In the genomic region with DNA sequence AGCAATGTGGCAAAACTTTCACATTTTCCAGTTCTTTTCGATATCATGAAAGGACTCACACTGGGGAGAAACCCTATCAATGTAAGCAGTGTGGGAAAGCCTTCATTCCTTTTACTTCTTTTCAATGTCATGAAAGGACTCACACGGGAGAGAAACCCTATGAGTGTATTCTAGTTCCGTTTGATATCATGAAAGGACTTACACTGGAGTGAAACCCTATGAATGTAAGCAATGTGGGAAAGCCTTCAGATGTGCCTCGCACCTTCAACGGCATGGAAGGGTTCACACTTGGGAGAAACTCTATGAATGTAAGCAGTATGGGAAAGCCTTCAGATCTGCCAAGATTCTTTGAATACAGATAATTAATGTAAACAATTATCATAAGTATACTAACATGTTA, we compare ENCODE assay signal across 20 cellular contexts. TPM values are rescaled to one million over a fixed set of nuclear protein-coding genes. Genes with fewer than 3 reads are reported as not detected.
DNase-seq lines count a peak whose midpoint lies in the region; ATAC-seq and TF ChIP-seq lines count a peak whose summit lies in the region.
"Had no signal": no experiment of that assay in that cellular context is flagged by ENCODE, and none has a peak within 500 bp of the region (broad histone marks: within the 10 kb centered on the region; RNA-seq: fewer than 3 reads in every experiment).

No MANE protein-coding gene starts in this region.

- H2AFZ ChIP-seq in osteoblast (ENCODE audit: low read length): no peak overlapping the region

- peaks cover 59 to 61% of the 10 kb centered on the region in 2 donors for H3K36me3 Mint-ChIP-seq in CD4-positive, alpha-beta memory T cell
- peaks cover 33 to 80% (median 71%) of the 10 kb centered on the region in 5 donors for H3K36me3 Mint-ChIP-seq in naive thymus-derived CD4-positive, alpha-beta T cell

- H3K4me1 ChIP-seq in CD4-positive, alpha-beta memory T cell (ENCODE audit: insufficient read depth, low read length): no peaks in the 10 kb centered on the region
- H3K4me1 ChIP-seq in HUES64 (ENCODE audit: insufficient read depth, low read length) (no peaks in the 10 kb centered on the region), osteoblast (ENCODE audit: insufficient read depth, low read length) (no peaks in the 10 kb centered on the region)
- H3K4me1 ChIP-seq in effector memory CD4-positive, alpha-beta T cell (ENCODE audit: control insufficient read depth, insufficient read depth, low read length, poor library complexity, severe bottlenecking): no peaks in the 10 kb centered on the region
- no peaks in the 10 kb centered on the region for H3K4me1 ChIP-seq in naive thymus-derived CD4-positive, alpha-beta T cell (ENCODE audit: control insufficient read depth in 2 of 2, insufficient read depth in 2 of 2, low read length in 2 of 2)
- H3K4me1 ChIP-seq: Peyer's patch had no signal

- H3K27me3 ChIP-seq in CD4-positive, alpha-beta memory T cell (ENCODE audit: insufficient read depth, low read length): no peaks in the 10 kb centered on the region
- H3K27me3 ChIP-seq in HUES64 (ENCODE audit: insufficient read depth, low read length) (no peaks in the 10 kb centered on the region), osteoblast (ENCODE audit: insufficient read depth, low read length) (no peaks in the 10 kb centered on the region)
- no peaks in the 10 kb centered on the region for H3K27me3 ChIP-seq in effector memory CD4-positive, alpha-beta T cell (replicated peaks; ENCODE audit: control insufficient read depth, insufficient read depth, low read length, poor library complexity, severe bottlenecking)
- no peaks in the 10 kb centered on the region for H3K27me3 ChIP-seq in naive thymus-derived CD4-positive, alpha-beta T cell (ENCODE audit: control insufficient read depth in 2 of 2, insufficient read depth in 2 of 2, low read length in 2 of 2)
- H3K27me3 ChIP-seq: MG63, Peyer's patch had no signal

- peaks cover 47% of the 10 kb centered on the region for H3K36me3 ChIP-seq in CD4-positive, alpha-beta memory T cell (ENCODE audit: insufficient read depth, low read length)
- H3K36me3 ChIP-seq in HUES64 (ENCODE audit: insufficient read depth, low read length) (peaks cover 63% of the 10 kb centered on the region), osteoblast (ENCODE audit: insufficient read depth, low read length) (peaks cover 40% of the 10 kb centered on the region)
- peaks cover 49% of the 10 kb centered on the region for H3K36me3 ChIP-seq in effector memory CD4-positive, alpha-beta T cell (ENCODE audit: control insufficient read depth, insufficient read depth, low read length)
- H3K36me3 ChIP-seq in naive thymus-derived CD4-positive, alpha-beta T cell (ENCODE audit: control insufficient read depth in 2 of 3, insufficient read depth in 3 of 3, low read length in 3 of 3): peaks cover 30 to 56% (median 43%) of the 10 kb centered on the region in 3 experiments

- POLR2A ChIA-PET in CD4-positive, alpha-beta memory T cell (lab: Charles Lee; ENCODE audit: partially characterized antibody): no interaction called here
- POLR2A ChIA-PET in naive thymus-derived CD4-positive, alpha-beta T cell (lab: Charles Lee): no interaction called here

- no peak overlapping the region for H3K27ac Mint-ChIP-seq in CD4-positive, alpha-beta memory T cell
- no peak overlapping the region for H3K27ac Mint-ChIP-seq in naive thymus-derived CD4-positive, alpha-beta T cell
- H3K27ac Mint-ChIP-seq: CD4-positive, alpha-beta T cell had no signal

- intact Hi-C loops in CD4-positive, alpha-beta memory T cell (cut with micrococcal nuclease): no loop called here
- intact Hi-C loops in naive thymus-derived CD4-positive, alpha-beta T cell (cut with micrococcal nuclease): no loop called here

- peaks cover 20 to 78% of the 10 kb centered on the region in 2 donors for H3K9me3 ChIP-seq in CD4-positive, alpha-beta memory T cell (ENCODE audit: control insufficient read depth in 1 of 2, low read length in 2 of 2)
- H3K9me3 ChIP-seq in HUES64 (ENCODE audit: insufficient read depth, low read depth, low read length) (peaks cover 96% of the 10 kb centered on the region), osteoblast (ENCODE audit: low read depth, low read length) (peaks cover 61% of the 10 kb centered on the region)
- peaks cover 67% of the 10 kb centered on the region for H3K9me3 ChIP-seq in effector memory CD4-positive, alpha-beta T cell (ENCODE audit: control insufficient read depth, low read length)
- H3K9me3 ChIP-seq in naive thymus-derived CD4-positive, alpha-beta T cell (ENCODE audit: control insufficient read depth in 2 of 3, low read length in 3 of 3): peaks cover 28 to 95% (median 47%) of the 10 kb centered on the region in 3 experiments

- DNase-seq in CD4-positive, alpha-beta memory T cell: no peak
- DNase-seq in effector memory CD4-positive, alpha-beta T cell: no peak
- no peak for DNase-seq in naive thymus-derived CD4-positive, alpha-beta T cell
- DNase-seq in osteoblast (ENCODE audit: insufficient read length, low spot score, missing footprints) (no peak), NCI-H1417 (lab: John Stamatoyannopoulos, UW) (no peak)
- no peak for DNase-seq in activated CD4-positive, alpha-beta T cell treated with anti-CD3 and anti-CD28 coated beads, Interleukin-2, amount 50 U/mL, for 4 hours
- DNase-seq: AML-193; CD4-positive, alpha-beta T cell; DMS79; GOT3; MG63; NCI-H1092; NCI-H1694; NCI-H226; NCI-H524 treated with DMSO at 0.1 percent for 48 hours; Peyer's patch had no signal

- CTCF ChIA-PET in CD4-positive, alpha-beta memory T cell (lab: Charles Lee; ENCODE audit: partially characterized antibody): interaction anchor here (0.6 kb wide), 1 partner anchor 37 kb away, joined by 3 read pairs; no protein-coding TSS in a partner anchor
- CTCF ChIA-PET in naive thymus-derived CD4-positive, alpha-beta T cell (lab: Charles Lee): no interaction called here

- H3K4me3 ChIP-seq in CD4-positive, alpha-beta memory T cell (ENCODE audit: low read length in 2 of 2): peak overlapping the region; percentile 1 to 27
- peak overlapping the region; percentile 28; the same call in 1 of the 2 replicates for H3K4me3 ChIP-seq in HUES64 (ENCODE audit: low read length)
- peak overlapping the region; percentile 7 for H3K4me3 ChIP-seq in effector memory CD4-positive, alpha-beta T cell (ENCODE audit: insufficient read depth, low read depth, low read length, poor library complexity, severe bottlenecking)
- peak overlapping the region; percentile 26 for H3K4me3 ChIP-seq in naive thymus-derived CD4-positive, alpha-beta T cell (ENCODE audit: low read length)
- H3K4me3 ChIP-seq in osteoblast (ENCODE audit: insufficient read depth, low read length): no peak overlapping the region
- H3K4me3 ChIP-seq: MG63, Peyer's patch had no signal

- H3K9ac ChIP-seq in HUES64 (ENCODE audit: low read depth, low read length): no peak overlapping the region

- H3K27me3 Mint-ChIP-seq in CD4-positive, alpha-beta memory T cell: no peaks in the 10 kb centered on the region
- no peaks in the 10 kb centered on the region for H3K27me3 Mint-ChIP-seq in naive thymus-derived CD4-positive, alpha-beta T cell
- H3K27me3 Mint-ChIP-seq: CD4-positive, alpha-beta T cell had no signal

- ATAC-seq in naive thymus-derived CD4-positive, alpha-beta T cell: no peak
- ATAC-seq in GM21447 (IDR thresholded peaks at IDR 0.05; ENCODE audit: unreplicated experiment): no peak
- ATAC-seq: Right ventricle myocardium inferior had no signal

- no peak overlapping the region for H3K4me2 ChIP-seq in osteoblast (ENCODE audit: insufficient read depth, low read length)

- no peak for TF ChIP-seq CTCF in osteoblast (IDR thresholded peaks at IDR 0.05; ENCODE audit: extremely low read depth, low read depth, low read length)

- no peak overlapping the region for H3K27ac ChIP-seq in CD4-positive, alpha-beta memory T cell (ENCODE audit: low read depth, low read length)
- H3K27ac ChIP-seq in HUES64 (ENCODE audit: low read depth, low read length): no peak overlapping the region
- no peak overlapping the region for H3K27ac ChIP-seq in effector memory CD4-positive, alpha-beta T cell (ENCODE audit: insufficient read depth, low read length, poor library complexity, severe bottlenecking)
- no peak overlapping the region for H3K27ac ChIP-seq in naive thymus-derived CD4-positive, alpha-beta T cell (ENCODE audit: low read depth, low read length)
- no peak overlapping the region for H3K27ac ChIP-seq in osteoblast (ENCODE audit: low read depth, low read length)
- H3K27ac ChIP-seq: Peyer's patch had no signal

- H3K79me2 ChIP-seq in osteoblast (ENCODE audit: insufficient read depth, low read length): peaks cover 11% of the 10 kb centered on the region

- no peak overlapping the region for H3K4me3 Mint-ChIP-seq in CD4-positive, alpha-beta memory T cell
- H3K4me3 Mint-ChIP-seq in naive thymus-derived CD4-positive, alpha-beta T cell: no peak overlapping the region
- H3K4me3 Mint-ChIP-seq: CD4-positive, alpha-beta T cell had no signal

- peaks cover 0 to 98% (median 86%) of the 10 kb centered on the region in 8 donors for H3K9me3 Mint-ChIP-seq in CD4-positive, alpha-beta memory T cell
- H3K9me3 Mint-ChIP-seq in naive thymus-derived CD4-positive, alpha-beta T cell: peaks cover 8 to 96% (median 70%) of the 10 kb centered on the region in 11 donors

- 95% methylated on average over 5 of the region's 5 CpGs for WGBS in HUES64

- H4K20me1 ChIP-seq in osteoblast (ENCODE audit: insufficient read depth, low read length): no peaks in the 10 kb centered on the region

- no peaks in the 10 kb centered on the region for H3K4me1 Mint-ChIP-seq in CD4-positive, alpha-beta memory T cell
- H3K4me1 Mint-ChIP-seq in naive thymus-derived CD4-positive, alpha-beta T cell: no peaks in the 10 kb centered on the region

RNA-seq across cellular contexts. Expression of gene ZNF763, which starts 14.5 kb away (rescaled TPM):
- 10 to 100 TPM; 14.3 to 16.4 TPM for total RNA-seq in CD4-positive, alpha-beta memory T cell
- polyA plus RNA-seq in CD4-positive, alpha-beta memory T cell: 1 to 10 TPM; 2.6 to 3.7 TPM
- polyA plus RNA-seq in HUES64 (2013, experiment 1 of 2): 0.85 TPM
- polyA plus RNA-seq in HUES64 (2013, experiment 2 of 2): 1.0 TPM
- total RNA-seq in naive thymus-derived CD4-positive, alpha-beta T cell: 10 to 100 TPM in 2 of 5 experiments, 1 to 10 TPM in 3; 1.3 to 17.3 (median 4.4) TPM
- polyA plus RNA-seq in naive thymus-derived CD4-positive, alpha-beta T cell: 1 to 10 TPM; 3.2 to 4.5 TPM
- total RNA-seq in osteoblast: 2.5 and 2.9 TPM in 2 replicates
- total RNA-seq: A673 had no signal

RNA-seq across cellular contexts. Expression of gene ZNF700, which starts 25.4 kb away (rescaled TPM):
- total RNA-seq in CD4-positive, alpha-beta memory T cell: 10 to 100 TPM; 24.9 to 25.6 TPM
- polyA plus RNA-seq in CD4-positive, alpha-beta memory T cell: 1 to 10 TPM; 3.2 to 5.6 TPM
- 7.4 TPM for polyA plus RNA-seq in HUES64 (2013, experiment 1 of 2)
- 7.9 TPM for polyA plus RNA-seq in HUES64 (2013, experiment 2 of 2)
- 10 to 100 TPM; 18.0 to 26.4 (median 22.8) TPM for total RNA-seq in naive thymus-derived CD4-positive, alpha-beta T cell
- polyA plus RNA-seq in naive thymus-derived CD4-positive, alpha-beta T cell: 1 to 10 TPM; 2.3 to 5.0 TPM
- total RNA-seq in osteoblast: 9.4 and 10.6 TPM in 2 replicates
